In the genomic region with DNA sequence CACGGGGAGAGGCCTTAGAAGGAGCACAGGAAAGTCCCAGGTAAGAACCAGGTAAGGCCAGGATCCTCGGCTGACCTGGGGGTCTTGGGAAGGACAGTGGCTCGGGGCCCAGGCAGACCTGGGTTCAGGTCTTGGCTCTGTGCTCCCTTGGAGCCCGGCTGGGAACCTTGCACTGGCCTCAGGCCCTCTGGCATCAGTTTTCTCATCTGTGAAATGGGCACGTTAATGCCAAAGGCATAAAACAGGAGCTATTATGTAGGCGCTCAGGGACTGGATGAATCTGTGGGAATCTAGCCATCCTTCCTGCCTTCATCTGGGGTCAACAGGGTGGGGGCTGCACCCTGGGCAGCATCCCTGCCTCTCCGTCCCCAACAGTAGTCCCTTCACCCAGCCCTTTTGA, we compare ENCODE assay signal across 16 cellular contexts.
"Had no signal": no experiment of that assay in that cellular context is flagged by ENCODE, and none has a peak within 500 bp of the region (broad histone marks: within the 10 kb centered on the region; RNA-seq: fewer than 3 reads in every experiment).

No MANE protein-coding gene starts in this region.

- DNase-seq: hippocampal formation; kidney; left lung; lower lobe of right lung; mammary epithelial cell; mesenchymal stem cell; naive thymus-derived CD8-positive, alpha-beta T cell; occipital lobe; spleen; stimulated activated CD4-positive, alpha-beta T cell treated with anti-CD3 and anti-CD28 coated beads, Interleukin-4, amount 100 ng/mL, for 24 hours; stimulated activated naive CD4-positive, alpha-beta T cell had no signal

- H3K27me3 ChIP-seq: neutrophil, spleen, uterus had no signal

- H3K9me3 ChIP-seq: left lung, lower lobe of right lung, neutrophil, spleen, tibial nerve, uterus had no signal

- H3K4me3 ChIP-seq: left lung, lower lobe of right lung, skin epidermis, spleen, tibial nerve, uterus had no signal

- H3K36me3 ChIP-seq: left lung, lower lobe of right lung, neutrophil, spleen, tibial nerve, uterus had no signal

- H3K27ac ChIP-seq: left lung, lower lobe of right lung, neutrophil, skin epidermis, spleen, tibial nerve, uterus had no signal

- ATAC-seq: naive thymus-derived CD8-positive, alpha-beta T cell; stimulated activated effector memory CD8-positive, alpha-beta T cell treated with anti-CD3 and anti-CD28 coated beads, Interleukin-12 subunit alpha, Interleukin-12 subunit beta, amount 100 ng/mL, for 72 hours had no signal

- H3K4me1 ChIP-seq: left lung, lower lobe of right lung, spleen, tibial nerve, uterus had no signal
